ENCODE assay signal across 13 cellular contexts in the genomic region with DNA sequence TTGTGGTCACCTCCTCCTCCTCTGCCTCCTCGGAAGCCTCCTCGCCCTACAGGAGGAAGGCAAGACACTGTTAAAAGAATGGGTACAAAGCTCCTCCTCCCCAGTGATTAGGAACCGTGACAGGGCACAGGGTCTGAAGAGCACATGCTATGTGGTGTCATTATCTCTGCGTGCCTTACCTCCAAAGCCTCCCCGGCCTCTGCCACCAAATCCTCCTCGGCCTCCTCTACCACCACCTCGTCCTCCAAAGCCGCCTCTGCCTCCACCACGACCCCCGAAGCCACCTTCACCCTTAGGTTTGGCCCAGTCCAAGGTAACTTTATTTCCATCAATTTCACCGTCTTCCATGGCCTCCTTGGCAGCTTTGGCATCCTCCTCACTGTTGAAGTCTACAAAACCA. TPM values are rescaled to one million over a fixed set of nuclear protein-coding genes. Genes with fewer than 3 reads are reported as not detected.
DNase-seq lines count a peak whose midpoint lies in the region; ATAC-seq and TF ChIP-seq lines count a peak whose summit lies in the region.
"Had no signal": no experiment of that assay in that cellular context is flagged by ENCODE, and none has a peak within 500 bp of the region (broad histone marks: within the 10 kb centered on the region; RNA-seq: fewer than 3 reads in every experiment).

No MANE protein-coding gene starts in this region.

- H3K4me1 Mint-ChIP-seq in H9 (peaks cover 28 to 32% of the 10 kb centered on the region in 2 experiments), natural killer cell (peaks cover 35 to 38% of the 10 kb centered on the region in 2 donors)
- H3K4me1 Mint-ChIP-seq in activated naive CD8-positive, alpha-beta T cell treated with anti-CD3 and anti-CD28 coated beads, Interleukin-2, amount 50 U/mL, for 24 hours, result peaks cover 40% of the 10 kb centered on the region

- no peak overlapping the region for H3T11ph ChIP-seq in H9 (ENCODE audit: low read length)

- no peak overlapping the region for H4K91ac ChIP-seq in H9 (ENCODE audit: insufficient read length, low read depth, low read length)

- H2BK5ac ChIP-seq in H9 (ENCODE audit: insufficient read length, low read length), result no peak overlapping the region

- no peak overlapping the region for H2BK15ac ChIP-seq in H9 (ENCODE audit: low read depth, low read length)

- no peak overlapping the region for H3K14ac ChIP-seq in H9 (ENCODE audit: insufficient read depth, low read length)

- no peaks in the 10 kb centered on the region for H3K79me2 ChIP-seq in H9 (ENCODE audit: insufficient read depth, low read length)

- no peaks in the 10 kb centered on the region for H4K20me1 ChIP-seq in H9 (ENCODE audit: control insufficient read depth, insufficient read depth, insufficient read length)

- TF ChIP-seq CTCF in H9 (conservative IDR thresholded peaks at IDR 0.05), result no peak
- no peak for TF ChIP-seq CTCF in natural killer cell (IDR thresholded peaks at IDR 0.05)

- H3K9me3 Mint-ChIP-seq in H9 (no peaks in the 10 kb centered on the region), natural killer cell (no peaks in the 10 kb centered on the region)
- no peaks in the 10 kb centered on the region for H3K9me3 Mint-ChIP-seq in activated naive CD8-positive, alpha-beta T cell treated with anti-CD3 and anti-CD28 coated beads, Interleukin-2, amount 50 U/mL, for 24 hours

- no peaks in the 10 kb centered on the region for H3K79me1 ChIP-seq in H9 (ENCODE audit: insufficient read depth, low read depth, low read length, poor library complexity, severe bottlenecking)

- H3K4me2 ChIP-seq in H9 (ENCODE audit: insufficient read depth, insufficient read length, low read length), result no peak overlapping the region

- H3K27me3 ChIP-seq in H9 (ENCODE audit: insufficient read depth, low read length), result no peaks in the 10 kb centered on the region

- no peak overlapping the region for H3K56ac ChIP-seq in H9 (ENCODE audit: insufficient read length, low read depth, low read length)

- peak overlapping the region in 2 of 3 experiments; percentile 76 to 85; a peak in 3 of 7 replicates for H3K27ac Mint-ChIP-seq in H9
- H3K27ac Mint-ChIP-seq in activated naive CD8-positive, alpha-beta T cell treated with anti-CD3 and anti-CD28 coated beads, Interleukin-2, amount 50 U/mL, for 24 hours, result peak overlapping the region; percentile 86
- H3K27ac Mint-ChIP-seq in natural killer cell, result peak overlapping the region; percentile 65 to 88

- H3K4ac ChIP-seq in H9 (ENCODE audit: low read depth, low read length), result no peak overlapping the region

- H3K9ac ChIP-seq in H9 (ENCODE audit: extremely low read depth, insufficient read length, low read length), result no peak overlapping the region

- H3K4me1 ChIP-seq in H9 (ENCODE audit: insufficient read depth, low read length), result no peaks in the 10 kb centered on the region

- DNase-seq in activated CD4-positive, alpha-beta T cell treated with anti-CD3 and anti-CD28 coated beads for 48 hours, result peak; percentile 19
- DNase-seq in activated CD4-positive, alpha-beta T cell treated with anti-CD3 and anti-CD28 coated beads for 1 hour, result no peak
- no peak for DNase-seq in H9
- no peak for DNase-seq in activated naive CD8-positive, alpha-beta T cell treated with anti-CD3 and anti-CD28 coated beads, Interleukin-2, amount 50 U/mL, for 24 hours
- no peak for DNase-seq in natural killer cell
- DNase-seq in superior temporal gyrus (ENCODE audit: extremely low spot score), result no peak
- DNase-seq: effector memory CD4-positive, alpha-beta T cell; foreskin melanocyte; mesendoderm; occipital lobe; Right ventricle myocardium superior had no signal

- ATAC-seq in activated naive CD8-positive, alpha-beta T cell treated with anti-CD3 and anti-CD28 coated beads, Interleukin-2, amount 50 U/mL, for 24 hours, result no peak
- ATAC-seq in natural killer cell (no peak), GM21381 (IDR thresholded peaks at IDR 0.05; ENCODE audit: unreplicated experiment) (no peak), HG02870 (IDR thresholded peaks at IDR 0.05; ENCODE audit: unreplicated experiment) (no peak)

- H2BK12ac ChIP-seq in H9 (ENCODE audit: insufficient read length, low read depth, low read length), result no peak overlapping the region

- no peak overlapping the region for H4K8ac ChIP-seq in H9 (replicated peaks; ENCODE audit: insufficient read length, low read depth, low read length)

- H3K4me3 Mint-ChIP-seq in H9 (no peak overlapping the region; a peak in 1 of 5 replicates), natural killer cell (peak overlapping the region; percentile 28)
- peak overlapping the region; percentile 42 for H3K4me3 Mint-ChIP-seq in activated naive CD8-positive, alpha-beta T cell treated with anti-CD3 and anti-CD28 coated beads, Interleukin-2, amount 50 U/mL, for 24 hours

- H2BK20ac ChIP-seq in H9 (ENCODE audit: low read depth, low read length, poor library complexity, severe bottlenecking), result no peak overlapping the region

- no peak overlapping the region for H2AFZ ChIP-seq in H9 (ENCODE audit: low read length)

- H3K9me3 ChIP-seq in H9 (ENCODE audit: control insufficient read depth, low read depth, low read length), result no peaks in the 10 kb centered on the region

- no CpG with 5 or more reads among the region's 11 CpGs for WGBS in H9 (ENCODE audit: extremely low coverage, insufficient read length, low lambda C conversion rate)

- H2AK5ac ChIP-seq in H9 (ENCODE audit: insufficient read length, low read length), result no peak overlapping the region

- no peak overlapping the region for H3K23ac ChIP-seq in H9 (ENCODE audit: insufficient read length, low read depth, low read length)

- H3K36me3 Mint-ChIP-seq in H9 (ENCODE audit: insufficient read depth in 1 of 3, low read depth in 3 of 3), result peaks cover 68 to 98% (median 79%) of the 10 kb centered on the region in 3 experiments
- H3K36me3 Mint-ChIP-seq in activated naive CD8-positive, alpha-beta T cell treated with anti-CD3 and anti-CD28 coated beads, Interleukin-2, amount 50 U/mL, for 24 hours (ENCODE audit: low read depth), result peaks cover 82% of the 10 kb centered on the region
- H3K36me3 Mint-ChIP-seq in natural killer cell, result peaks cover 46% of the 10 kb centered on the region

- H3K23me2 ChIP-seq in H9 (ENCODE audit: insufficient read length, low read depth, low read length, poor library complexity, severe bottlenecking), result no peaks in the 10 kb centered on the region

- H3K27me3 Mint-ChIP-seq in H9 (ENCODE audit: low read depth), result no peaks in the 10 kb centered on the region; the same call in 1 of the 2 replicates
- H3K27me3 Mint-ChIP-seq in activated naive CD8-positive, alpha-beta T cell treated with anti-CD3 and anti-CD28 coated beads, Interleukin-2, amount 50 U/mL, for 24 hours, result no peaks in the 10 kb centered on the region
- no peaks in the 10 kb centered on the region for H3K27me3 Mint-ChIP-seq in natural killer cell (ENCODE audit: low read depth in 2 of 2)

- H2BK120ac ChIP-seq in H9 (ENCODE audit: low read depth, low read length, poor library complexity, severe bottlenecking), result no peak overlapping the region

- intact Hi-C loops in natural killer cell (cut with micrococcal nuclease), result no loop called here

- H3K18ac ChIP-seq in H9 (ENCODE audit: insufficient read length, low read depth, low read length), result no peak overlapping the region

- H4K5ac ChIP-seq in H9 (ENCODE audit: insufficient read length, low read depth, low read length), result no peak overlapping the region

- H3K27ac ChIP-seq in H9 (ENCODE audit: insufficient read length, low read depth, low read length), result no peak overlapping the region

RNA-seq across cellular contexts. Expression of gene NCL, which starts 9.1 kb away (rescaled TPM):
- total RNA-seq in H9 (2021) (1,269 and 1,271 TPM in 2 replicates), natural killer cell (100 to 1,000 TPM; 485 to 540 (median 529) TPM)

RNA-seq across cellular contexts. Expression of gene B3GNT7, which starts 59.7 kb away (rescaled TPM):
- total RNA-seq in H9 (2021), result 39.1 and 42.2 TPM in 2 replicates
- total RNA-seq in natural killer cell, result 100 to 1,000 TPM in 2 of 3 donors, 10 to 100 TPM in 1; 87.5 to 151 (median 113) TPM

Comparison
In these comparisons a context has a peak if more than half of its experiments do, and no peak if none do; other contexts are left out.
1. H3K4me3 Mint-ChIP-seq: peak in activated naive CD8-positive, alpha-beta T cell treated with anti-CD3 and anti-CD28 coated beads, Interleukin-2, amount 50 U/mL, for 24 hours (single experiment) and natural killer cell (single experiment); none in H9 (0 of 2).
2. Peak in every context shown above with its lines, with median percentiles within 50 percentile points of each other: H3K27ac Mint-ChIP-seq.